8 cellular contexts compared by ENCODE assay signal in genomic region chr14:39174560-39175444, GRCh38. TPM values are rescaled to one million over a fixed set of nuclear protein-coding genes. Genes with fewer than 3 reads are reported as not detected.
DNase-seq lines count a peak whose midpoint lies in the region; ATAC-seq, FAIRE-seq and TF ChIP-seq lines count a peak whose summit lies in the region.

TSS of gene PNN (plus strand) at chr14:39175254. CDS start at chr14:39175280, 26 bp downstream.

- WGBS in aorta, 2 donors = 4 to 5% methylated on average over 55 to 56 of the region's 56 CpGs

- H3K36me3 ChIP-seq in rectal smooth muscle tissue (ENCODE audit: control insufficient read depth, insufficient read depth, low read length) = peaks cover 11% of the 10 kb centered on the region
- H3K36me3 ChIP-seq in aorta (ENCODE audit: control insufficient read depth in 1 of 2, insufficient read depth in 2 of 2, low read length in 1 of 2) = peaks cover 0 to 1% of the 10 kb centered on the region in 2 donors

- no peaks in the 10 kb centered on the region for H3K27me3 ChIP-seq in rectal smooth muscle tissue (ENCODE audit: control insufficient read depth, insufficient read depth, low read length)
- no peaks in the 10 kb centered on the region for H3K27me3 ChIP-seq in aorta (ENCODE audit: control insufficient read depth in 1 of 2, insufficient read depth in 2 of 2, low read length in 1 of 2)

- H3K9me3 ChIP-seq in aorta (ENCODE audit: control insufficient read depth, low read length) = no peaks in the 10 kb centered on the region

- H3K27ac ChIP-seq in rectal smooth muscle tissue (ENCODE audit: low read depth, low read length) (peak within 1 kb of the TSS; percentile 95), aorta (ENCODE audit: low read depth in 1 of 2, low read length in 2 of 2) (peak within 1 kb of the TSS in 1 of 2 donors; percentile 86)

- TF ChIP-seq CTCF in astrocyte of the cerebellum (IDR thresholded peaks at IDR 0.05; ENCODE audit: low read depth, low read length, missing control alignments) = no peak

- intact Hi-C loops in aorta (cut with DNase I) = loop anchor here (2.0 to 5.0 kb wide), 7 partner anchors 63 to 257 kb away; partner anchors contain the start of genes FBXO33 (in 2 of the 2), GEMIN2 (in 1 of the 2) and SEC23A (in 1 of the 2)

- ATAC-seq in HG02981 (IDR thresholded peaks at IDR 0.05; ENCODE audit: unreplicated experiment) (peak; percentile 91), aorta (ENCODE audit: low FRiP score) (peak; percentile 97)

- H3K4me1 ChIP-seq in rectal smooth muscle tissue (ENCODE audit: control insufficient read depth, insufficient read depth, low read length) (peaks cover 13% of the 10 kb centered on the region), aorta (ENCODE audit: control insufficient read depth in 1 of 2, insufficient read depth in 2 of 2, low read length in 2 of 2) (no peaks in the 10 kb centered on the region)

- H3K4me3 ChIP-seq in astrocyte of the cerebellum (ENCODE audit: low read depth, low read length) (peak within 1 kb of the TSS; percentile 96), rectal smooth muscle tissue (ENCODE audit: low read length) (peak within 1 kb of the TSS; percentile 99), aorta (ENCODE audit: low read length in 2 of 2) (peak within 1 kb of the TSS; percentile 66 to 78)

- peak within 1 kb of the TSS; percentile 98 for H3K9ac ChIP-seq in rectal smooth muscle tissue (ENCODE audit: low read length)

- FAIRE-seq in GM18507 (lab: Jason Lieb, UNC) = peak; percentile 99

- in situ Hi-C loops in astrocyte of the cerebellum (cut with HindIII; ENCODE audit: low sequenced_read_pairs) = no loop called here

- DNase-seq in GM18507 (ENCODE audit: extremely low spot score, insufficient read length, low read depth) (peak; percentile 80), NCI-H2029 treated with DMSO at 0.1 percent for 48 hours (lab: John Stamatoyannopoulos, UW) (peak; percentile 99), T-helper 9 cell (peak; percentile 91), astrocyte of the cerebellum (ENCODE audit: low read depth) (peak; percentile 99), hepatic stellate cell (ENCODE audit: low spot score) (peak; percentile 98), aorta (peak; percentile 97 to 98)

RNA-seq across cellular contexts. Expression of gene PNN, which starts in this region (rescaled TPM):
- total RNA-seq in aorta = 10 to 100 TPM; 53.2 to 56.9 TPM
- 10 to 100 TPM; 27.8 to 59.1 TPM for polyA plus RNA-seq in aorta
